ENCODE assay signal across 2 cellular contexts in the genomic region with DNA sequence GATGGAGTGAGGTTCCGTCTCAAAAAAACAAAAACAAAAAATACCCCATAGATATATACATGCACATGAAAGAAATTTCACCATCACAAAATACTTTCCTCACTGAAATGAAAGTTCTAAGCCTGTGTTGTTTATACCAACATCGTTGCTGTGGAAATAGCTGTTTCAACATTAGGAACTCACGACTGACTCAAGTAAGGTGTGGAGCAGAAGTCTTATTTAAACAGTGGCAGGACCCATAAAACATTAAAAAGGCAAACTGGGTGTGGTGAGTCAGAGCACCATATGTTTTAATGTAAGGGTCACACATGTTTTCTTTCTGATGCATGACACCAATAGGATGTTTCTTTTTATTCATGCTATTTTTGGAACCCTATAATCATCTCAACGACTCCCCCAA.
TF ChIP-seq lines count a peak whose summit lies in the region.

No MANE protein-coding gene starts in this region.

TF ChIP-seq in A549, 52 proteins besides CTCF, POLR2A, EP300 and RAD21 (continued from another document and continues in another):
- TF ChIP-seq HMGXB4 (CRISPR knock-in tag; IDR thresholded peaks at IDR 0.05; ENCODE audit: borderline replicate concordance) (no peak), KDM1A (IDR thresholded peaks at IDR 0.05; ENCODE audit: low read depth) (no peak), CBX8 (IDR thresholded peaks at IDR 0.05) (no peak), FOSB (CRISPR knock-in tag; IDR thresholded peaks at IDR 0.05) (no peak), JUN (IDR thresholded peaks at IDR 0.05) (peak; percentile 64 to 66; a peak in 3 of 5 replicates), HOXB5 (CRISPR knock-in tag; IDR thresholded peaks at IDR 0.05) (no peak), ESRRA (IDR thresholded peaks at IDR 0.05; ENCODE audit: borderline replicate concordance, low read length) (no peak), TFCP2L1 (CRISPR knock-in tag; IDR thresholded peaks at IDR 0.05) (no peak), ZC3H11A (IDR thresholded peaks at IDR 0.05) (no peak), MAFK (IDR thresholded peaks at IDR 0.05; ENCODE audit: partially characterized antibody) (no peak), MAZ (IDR thresholded peaks at IDR 0.05; ENCODE audit: borderline replicate concordance, low read depth, low read length) (no peak), NFE2L2 (conservative IDR thresholded peaks at IDR 0.05; ENCODE audit: low read length) (no peak), ELK1 (IDR thresholded peaks at IDR 0.05; ENCODE audit: low read depth, low read length) (no peak), JUNB (IDR thresholded peaks at IDR 0.05) (peak; percentile 73), PBX3 (IDR thresholded peaks at IDR 0.05) (peak; percentile 11; the same call in 1 of the 2 replicates), NPAS2 (CRISPR knock-in tag; IDR thresholded peaks at IDR 0.05; ENCODE audit: borderline replicate concordance) (no peak), RFX5 (IDR thresholded peaks at IDR 0.05) (no peak), PHF8 (IDR thresholded peaks at IDR 0.05; ENCODE audit: borderline replicate concordance, low read depth) (no peak), HEYL (CRISPR knock-in tag; IDR thresholded peaks at IDR 0.05) (no peak), FOSL2 (IDR thresholded peaks at IDR 0.05) (no peak), FOSL2 (CRISPR knock-in tag; IDR thresholded peaks at IDR 0.05) (peak; percentile 95), BCL3 (IDR thresholded peaks at IDR 0.05) (no peak), POLR2AphosphoS2 (conservative IDR thresholded peaks at IDR 0.05; ENCODE audit: low read length) (no peak), SREBF2 (IDR thresholded peaks at IDR 0.05) (no peak), HOXA7 (CRISPR knock-in tag; IDR thresholded peaks at IDR 0.05) (no peak), NR3C1 (IDR thresholded peaks at IDR 0.05) (no peak)
- TF ChIP-seq, protein P1, sequence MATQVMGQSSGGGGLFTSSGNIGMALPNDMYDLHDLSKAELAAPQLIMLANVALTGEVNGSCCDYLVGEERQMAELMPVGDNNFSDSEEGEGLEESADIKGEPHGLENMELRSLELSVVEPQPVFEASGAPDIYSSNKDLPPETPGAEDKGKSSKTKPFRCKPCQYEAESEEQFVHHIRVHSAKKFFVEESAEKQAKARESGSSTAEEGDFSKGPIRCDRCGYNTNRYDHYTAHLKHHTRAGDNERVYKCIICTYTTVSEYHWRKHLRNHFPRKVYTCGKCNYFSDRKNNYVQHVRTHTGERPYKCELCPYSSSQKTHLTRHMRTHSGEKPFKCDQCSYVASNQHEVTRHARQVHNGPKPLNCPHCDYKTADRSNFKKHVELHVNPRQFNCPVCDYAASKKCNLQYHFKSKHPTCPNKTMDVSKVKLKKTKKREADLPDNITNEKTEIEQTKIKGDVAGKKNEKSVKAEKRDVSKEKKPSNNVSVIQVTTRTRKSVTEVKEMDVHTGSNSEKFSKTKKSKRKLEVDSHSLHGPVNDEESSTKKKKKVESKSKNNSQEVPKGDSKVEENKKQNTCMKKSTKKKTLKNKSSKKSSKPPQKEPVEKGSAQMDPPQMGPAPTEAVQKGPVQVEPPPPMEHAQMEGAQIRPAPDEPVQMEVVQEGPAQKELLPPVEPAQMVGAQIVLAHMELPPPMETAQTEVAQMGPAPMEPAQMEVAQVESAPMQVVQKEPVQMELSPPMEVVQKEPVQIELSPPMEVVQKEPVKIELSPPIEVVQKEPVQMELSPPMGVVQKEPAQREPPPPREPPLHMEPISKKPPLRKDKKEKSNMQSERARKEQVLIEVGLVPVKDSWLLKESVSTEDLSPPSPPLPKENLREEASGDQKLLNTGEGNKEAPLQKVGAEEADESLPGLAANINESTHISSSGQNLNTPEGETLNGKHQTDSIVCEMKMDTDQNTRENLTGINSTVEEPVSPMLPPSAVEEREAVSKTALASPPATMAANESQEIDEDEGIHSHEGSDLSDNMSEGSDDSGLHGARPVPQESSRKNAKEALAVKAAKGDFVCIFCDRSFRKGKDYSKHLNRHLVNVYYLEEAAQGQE (IDR thresholded peaks at IDR 0.05): no peak

TF ChIP-seq in HEK293, 187 proteins besides CTCF, POLR2A, EP300 and RAD21 (continued from another document):
- TF ChIP-seq ZNF645 (tag by site-specific recombination; IDR thresholded peaks at IDR 0.05): no peak
- 0 out of 2 replicates have a peak, but pooled peaks have one; percentile 20 for TF ChIP-seq KLF1 (tag by site-specific recombination; IDR thresholded peaks at IDR 0.05)
